Comparison of ENCODE assay signal across 14 cellular contexts in genomic region chr1:81832573-81832972, GRCh38. TPM values are rescaled to one million over a fixed set of nuclear protein-coding genes. Genes with fewer than 3 reads are reported as not detected.
DNase-seq lines count a peak whose midpoint lies in the region; ATAC-seq and TF ChIP-seq lines count a peak whose summit lies in the region.
"Had no signal": no experiment of that assay in that cellular context is flagged by ENCODE, and none has a peak within 500 bp of the region (broad histone marks: within the 10 kb centered on the region; RNA-seq: fewer than 3 reads in every experiment).

No MANE protein-coding gene starts in this region.

- ATAC-seq in right cardiac atrium: peak; percentile 75 to 80
- no peak for ATAC-seq in HG03135 (IDR thresholded peaks at IDR 0.05; ENCODE audit: unreplicated experiment)
- ATAC-seq in HG03095 (IDR thresholded peaks at IDR 0.05; ENCODE audit: unreplicated experiment): no peak
- ATAC-seq: stimulated activated naive CD8-positive, alpha-beta T cell treated with anti-CD3 and anti-CD28 coated beads, Interleukin-15, Interleukin-2, amounts not matched to agents 100 U/mL and 50 U/mL, for 24 hours; T-helper 17 cell had no signal

- 1% methylated on average over 1 of the region's 1 CpG for WGBS in right cardiac atrium

- no peaks in the 10 kb centered on the region for H3K9me3 Mint-ChIP-seq in brain
- H3K9me3 Mint-ChIP-seq: activated naive CD8-positive, alpha-beta T cell treated with anti-CD3 and anti-CD28 coated beads for 36 hours had no signal

- no peak overlapping the region for H3K27ac ChIP-seq in right cardiac atrium (ENCODE audit: low read length)

- DNase-seq in HCEC 1CT (peak; percentile 20), right cardiac atrium (peak; percentile 16 to 54 (median 46)), stromal cell of bone marrow (ENCODE audit: low read depth) (peak; percentile 85)
- no peak for DNase-seq in stimulated activated CD4-positive, alpha-beta T cell treated with anti-CD3 and anti-CD28 coated beads, Interleukin-4, amount 100 ng/mL, for 24 hours
- DNase-seq: activated naive CD8-positive, alpha-beta T cell treated with anti-CD3 and anti-CD28 coated beads for 36 hours; DMS79 treated with DMSO at 0.1 percent for 48 hours; KG1; NCI-H2081; nucleus accumbens; stimulated activated naive CD8-positive, alpha-beta T cell treated with anti-CD3 and anti-CD28 coated beads, Interleukin-15, Interleukin-2, amounts not matched to agents 100 U/mL and 50 U/mL, for 24 hours; T-helper 17 cell had no signal

- peaks cover under 1% of the 10 kb centered on the region for H3K36me3 Mint-ChIP-seq in brain
- H3K36me3 Mint-ChIP-seq: activated naive CD8-positive, alpha-beta T cell treated with anti-CD3 and anti-CD28 coated beads for 36 hours had no signal

- TF ChIP-seq CTCF in brain (conservative IDR thresholded peaks at IDR 0.05): no peak

- H3K9me3 ChIP-seq in right cardiac atrium (ENCODE audit: control insufficient read depth, low read length): no peaks in the 10 kb centered on the region

- H3K27me3 ChIP-seq in right cardiac atrium (ENCODE audit: control insufficient read depth, insufficient read depth): no peaks in the 10 kb centered on the region

- H3K4me1 Mint-ChIP-seq in brain: peaks cover 58% of the 10 kb centered on the region
- H3K4me1 Mint-ChIP-seq: activated naive CD8-positive, alpha-beta T cell treated with anti-CD3 and anti-CD28 coated beads for 36 hours; T-helper 17 cell had no signal

- H3K4me3 Mint-ChIP-seq in brain: peak overlapping the region in 2 of 5 experiments; percentile 20 to 28
- H3K4me3 Mint-ChIP-seq: activated naive CD8-positive, alpha-beta T cell treated with anti-CD3 and anti-CD28 coated beads for 36 hours; T-helper 17 cell had no signal

- peak overlapping the region in 3 of 5 experiments; percentile 16 to 76 (median 25) for H3K27ac Mint-ChIP-seq in brain
- H3K27ac Mint-ChIP-seq: activated naive CD8-positive, alpha-beta T cell treated with anti-CD3 and anti-CD28 coated beads for 36 hours; T-helper 17 cell had no signal

- peaks cover 2% of the 10 kb centered on the region for H3K4me1 ChIP-seq in right cardiac atrium (ENCODE audit: control insufficient read depth, insufficient read depth, low read length)

- H3K27me3 Mint-ChIP-seq in brain: peaks cover 3% of the 10 kb centered on the region
- H3K27me3 Mint-ChIP-seq: activated naive CD8-positive, alpha-beta T cell treated with anti-CD3 and anti-CD28 coated beads for 36 hours; T-helper 17 cell had no signal

- intact Hi-C loops in right cardiac atrium (cut with DNase I): no loop called here

- no peak overlapping the region for H3K4me3 ChIP-seq in right cardiac atrium (ENCODE audit: low read length)

RNA-seq across cellular contexts. Expression of gene ADGRL2, which starts 31.8 kb away (rescaled TPM):
- polyA plus RNA-seq in brain (ENCODE audit: insufficient read depth, low read depth, low replicate concordance) (6.8 TPM), right cardiac atrium (41.5 TPM)
- 10 to 100 TPM; 55.4 to 78.2 (median 70.8) TPM for total RNA-seq in right cardiac atrium
- total RNA-seq: activated naive CD8-positive, alpha-beta T cell treated with anti-CD3 and anti-CD28 coated beads for 36 hours; T-helper 17 cell had no signal

Comparison
In these comparisons a context has a peak if more than half of its experiments do, and no peak if none do; other contexts are left out.
1. ATAC-seq: peak in right cardiac atrium (2 of 2); none in HG03135 (single experiment) and HG03095 (single experiment).